ENCODE assay signal across 11 cellular contexts in genomic region chr19:3059653-3060052, GRCh38. TPM values are rescaled to one million over a fixed set of nuclear protein-coding genes. Genes with fewer than 3 reads are reported as not detected.
DNase-seq lines count a peak whose midpoint lies in the region; ATAC-seq and TF ChIP-seq lines count a peak whose summit lies in the region.
"Had no signal": no experiment of that assay in that cellular context is flagged by ENCODE, and none has a peak within 500 bp of the region (broad histone marks: within the 10 kb centered on the region; RNA-seq: fewer than 3 reads in every experiment).

No MANE protein-coding gene starts in this region.

- WGBS in esophagus muscularis mucosa: 86% methylated on average over 15 of the region's 16 CpGs

- H3K4me1 ChIP-seq in esophagus muscularis mucosa: peaks cover 68 to 77% (median 76%) of the 10 kb centered on the region in 4 donors

- H3K27me3 Mint-ChIP-seq in activated T-cell treated with anti-CD3 and anti-CD28 coated beads, Interleukin-2, amount 50 U/mL, for 24 hours: no peaks in the 10 kb centered on the region
- H3K27me3 Mint-ChIP-seq in T-helper 17 cell: no peaks in the 10 kb centered on the region
- no peaks in the 10 kb centered on the region for H3K27me3 Mint-ChIP-seq in stimulated activated naive B cell treated with anti-CD40 and anti-IgM and Interleukin-4, amounts not matched to agents 10 μg/mL and 1 μg/mL and 100 μg/mL, for 72 hours

- H3K36me3 Mint-ChIP-seq in activated T-cell treated with anti-CD3 and anti-CD28 coated beads, Interleukin-2, amount 50 U/mL, for 24 hours (ENCODE audit: low read depth): peaks cover 61% of the 10 kb centered on the region
- peaks cover 4% of the 10 kb centered on the region for H3K36me3 Mint-ChIP-seq in T-helper 17 cell (ENCODE audit: low read depth)
- peaks cover 30 to 39% of the 10 kb centered on the region in 2 donors for H3K36me3 Mint-ChIP-seq in stimulated activated naive B cell treated with anti-CD40 and anti-IgM and Interleukin-4, amounts not matched to agents 10 μg/mL and 1 μg/mL and 100 μg/mL, for 72 hours

- H3K27ac Mint-ChIP-seq in activated T-cell treated with anti-CD3 and anti-CD28 coated beads, Interleukin-2, amount 50 U/mL, for 24 hours: peak overlapping the region; percentile 92
- H3K27ac Mint-ChIP-seq in T-helper 17 cell: peak overlapping the region; percentile 84
- H3K27ac Mint-ChIP-seq in stimulated activated naive B cell treated with anti-CD40 and anti-IgM and Interleukin-4, amounts not matched to agents 10 μg/mL and 1 μg/mL and 100 μg/mL, for 72 hours: peak overlapping the region; percentile 71

- no peak for ATAC-seq in T-helper 17 cell
- ATAC-seq in stimulated activated naive B cell treated with anti-CD40 and anti-IgM and Interleukin-4, amounts not matched to agents 10 μg/mL and 1 μg/mL and 100 μg/mL, for 72 hours (replicated peaks): no peak
- no peak for ATAC-seq in left colon
- no peak for ATAC-seq in HG03025 (IDR thresholded peaks at IDR 0.05; ENCODE audit: low FRiP score, unreplicated experiment)

- H3K9me3 ChIP-seq in T-helper 17 cell (ENCODE audit: control insufficient read depth, low read length, poor library complexity, severe bottlenecking) (no peaks in the 10 kb centered on the region), esophagus muscularis mucosa (no peaks in the 10 kb centered on the region)
- H3K9me3 ChIP-seq: ascending aorta had no signal

- intact Hi-C loops in esophagus muscularis mucosa (cut with DNase I): loop anchor here (5.0 kb wide), 2 partner anchors 77 to 97 kb away; no protein-coding TSS in a partner anchor
- intact Hi-C loops in left colon (cut with DNase I, micrococcal nuclease): no loop called here

- peaks cover 21 to 62% (median 50%) of the 10 kb centered on the region in 4 donors for H3K36me3 ChIP-seq in esophagus muscularis mucosa

- TF ChIP-seq POLR2A in esophagus muscularis mucosa (IDR thresholded peaks at IDR 0.05; ENCODE audit: low read depth): no peak

- H3K4me1 Mint-ChIP-seq in activated T-cell treated with anti-CD3 and anti-CD28 coated beads, Interleukin-2, amount 50 U/mL, for 24 hours (ENCODE audit: low read depth): peaks cover 57% of the 10 kb centered on the region
- peaks cover 39% of the 10 kb centered on the region for H3K4me1 Mint-ChIP-seq in T-helper 17 cell
- peaks cover 29 to 80% of the 10 kb centered on the region in 2 donors for H3K4me1 Mint-ChIP-seq in stimulated activated naive B cell treated with anti-CD40 and anti-IgM and Interleukin-4, amounts not matched to agents 10 μg/mL and 1 μg/mL and 100 μg/mL, for 72 hours

- H3K4me3 ChIP-seq in esophagus muscularis mucosa: peak overlapping the region in 1 of 4 donors; percentile 9

- H3K27me3 ChIP-seq in esophagus muscularis mucosa: no peaks in the 10 kb centered on the region
- H3K27me3 ChIP-seq: ascending aorta had no signal

- no peaks in the 10 kb centered on the region for H3K9me3 Mint-ChIP-seq in activated T-cell treated with anti-CD3 and anti-CD28 coated beads, Interleukin-2, amount 50 U/mL, for 24 hours
- no peaks in the 10 kb centered on the region for H3K9me3 Mint-ChIP-seq in stimulated activated naive B cell treated with anti-CD40 and anti-IgM and Interleukin-4, amounts not matched to agents 10 μg/mL and 1 μg/mL and 100 μg/mL, for 72 hours

- H3K4me3 Mint-ChIP-seq in activated T-cell treated with anti-CD3 and anti-CD28 coated beads, Interleukin-2, amount 50 U/mL, for 24 hours: peak overlapping the region; percentile 82
- H3K4me3 Mint-ChIP-seq in T-helper 17 cell: peak overlapping the region; percentile 90
- H3K4me3 Mint-ChIP-seq in stimulated activated naive B cell treated with anti-CD40 and anti-IgM and Interleukin-4, amounts not matched to agents 10 μg/mL and 1 μg/mL and 100 μg/mL, for 72 hours: peak overlapping the region; percentile 17 to 32

- no peak for TF ChIP-seq EP300 in esophagus muscularis mucosa (IDR thresholded peaks at IDR 0.05)

- TF ChIP-seq CTCF in esophagus muscularis mucosa (IDR thresholded peaks at IDR 0.05): no peak

- in situ Hi-C loops in KBM-7 (cut with MboI; ENCODE audit: low pct_unique_long_range_greater_than_20kb, low sequenced_read_pairs): no loop called here

- H3K27ac ChIP-seq in esophagus muscularis mucosa (replicated peaks in 1 of 4): peak overlapping the region; percentile 99
- H3K27ac ChIP-seq: HL-60 had no signal

- no peak for DNase-seq in activated T-cell treated with anti-CD3 and anti-CD28 coated beads, Interleukin-2, amount 50 U/mL, for 24 hours
- DNase-seq in activated T-cell treated with anti-CD3 and anti-CD28 coated beads for 4 hours: no peak
- DNase-seq in T-helper 17 cell: no peak
- no peak for DNase-seq in esophagus muscularis mucosa (ENCODE audit: extremely low spot score)
- DNase-seq in stimulated activated naive B cell treated with anti-CD40 and anti-IgM and Interleukin-4, amounts not matched to agents 10 μg/mL and 1 μg/mL and 100 μg/mL, for 72 hours: no peak
- no peak for DNase-seq in KBM-7
- DNase-seq in left colon: no peak
- DNase-seq: SIG-M5 had no signal

RNA-seq across cellular contexts. Expression of gene TLE5, which starts 2.6 kb away (rescaled TPM):
- 100 to 1,000 TPM; 869 to 906 TPM for total RNA-seq in T-helper 17 cell
- total RNA-seq in esophagus muscularis mucosa: 100 to 1,000 TPM; 657 to 947 (median 804) TPM
- 100 to 1,000 TPM; 427 to 487 TPM for total RNA-seq in left colon

RNA-seq across cellular contexts. Expression of gene TLE2, which starts 30.6 kb away (rescaled TPM):
- total RNA-seq in T-helper 17 cell (10 to 100 TPM in 1 of 2 donors, 1 to 10 TPM in 1; 9.5 to 13.1 TPM), esophagus muscularis mucosa (10 to 100 TPM; 34.0 to 51.2 (median 44.1) TPM), left colon (10 to 100 TPM; 32.9 to 47.9 TPM)

RNA-seq across cellular contexts. Expression of gene GNA11, which starts 34.5 kb away (rescaled TPM):
- total RNA-seq in T-helper 17 cell (1 to 10 TPM in 1 of 2 donors, under 1 TPM in 1; 0.85 to 1.6 TPM), esophagus muscularis mucosa (100 to 1,000 TPM in 3 of 4 donors, 10 to 100 TPM in 1; 90.5 to 169 (median 119) TPM), left colon (100 to 1,000 TPM; 215 to 248 TPM)

Comparison
In these comparisons a context has a peak if more than half of its experiments do, and no peak if none do; other contexts are left out.
1. H3K4me3 Mint-ChIP-seq: peak in every context shown above with its lines; median percentile 90 in T-helper 17 cell; 82 in activated T-cell treated with anti-CD3 and anti-CD28 coated beads, Interleukin-2, amount 50 U/mL, for 24 hours; 24 in stimulated activated naive B cell treated with anti-CD40 and anti-IgM and Interleukin-4, amounts not matched to agents 10 μg/mL and 1 μg/mL and 100 μg/mL, for 72 hours.
2. RNA of gene GNA11, which starts 34.5 kb away (total RNA-seq): 215 to 248 TPM in left colon and 90.5 to 169 TPM in esophagus muscularis mucosa; 0.85 to 1.6 TPM in T-helper 17 cell; every median in the first group is over 10 times any median in the second.
3. Peak in every context shown above with its lines, with median percentiles within 50 percentile points of each other: H3K27ac Mint-ChIP-seq.